Comparison of ENCODE assay signal across 14 cellular contexts in genomic region chr7:111920329-111920728, GRCh38.
DNase-seq lines count a peak whose midpoint lies in the region; ATAC-seq and TF ChIP-seq lines count a peak whose summit lies in the region.
"Had no signal": no experiment of that assay in that cellular context is flagged by ENCODE, and none has a peak within 500 bp of the region (broad histone marks: within the 10 kb centered on the region; RNA-seq: fewer than 3 reads in every experiment).

No MANE protein-coding gene starts in this region.

- H3K36me3 ChIP-seq in PC-3 (ENCODE audit: low read depth, low read length) (no peaks in the 10 kb centered on the region), mesodermal cell (ENCODE audit: control insufficient read depth, insufficient read depth, low read length) (peaks cover 10% of the 10 kb centered on the region), tibial nerve (no peaks in the 10 kb centered on the region)
- H3K36me3 ChIP-seq: BLaER1 had no signal

- CTCF ChIA-PET in PC-3 (lab: Charles Lee) = no interaction called here

- H4K20me1 ChIP-seq in PC-3 (ENCODE audit: low read length) = peaks cover 3% of the 10 kb centered on the region; the same call in 1 of the 2 replicates
- H4K20me1 ChIP-seq: BLaER1 had no signal

- H2AFZ ChIP-seq in PC-3 (ENCODE audit: low read length) = no peak overlapping the region
- H2AFZ ChIP-seq: GM23338 had no signal

- intact Hi-C loops in PC-3 (cut with micrococcal nuclease) = loop anchor here (1.0 to 10.0 kb wide), 2 partner anchors 11 to 494 kb away; no protein-coding TSS in a partner anchor

- WGBS in mesodermal cell (ENCODE audit: insufficient coverage in 2 of 2), 2 experiments = no CpG with 5 or more reads among the region's 1 CpG
- WGBS in tibial nerve, 2 donors = 88 to 95% methylated on average over 1 of the region's 1 CpG

- TF ChIP-seq CTCF in PC-3 (conservative IDR thresholded peaks at IDR 0.05; ENCODE audit: low read depth, low read length) (no peak), tibial nerve (IDR thresholded peaks at IDR 0.05) (no peak)

- DNase-seq in NCI-H146 (lab: John Stamatoyannopoulos, UW) (peak; percentile 2), NCI-H146 treated with DMSO at 0.1 percent for 48 hours (lab: John Stamatoyannopoulos, UW; ENCODE audit: unreplicated experiment) (no peak), PC-3 (peak; percentile 6), tibial nerve (ENCODE audit: low spot score in 2 of 2) (no peak), GM03348 (ENCODE audit: low spot score) (no peak)
- DNase-seq: Calu3; CD4-positive, alpha-beta memory T cell; DMS79 treated with DMSO at 0.1 percent for 48 hours; GF-D8 had no signal

- POLR2A ChIA-PET in PC-3 (lab: Charles Lee; ENCODE audit: unreplicated experiment) = interaction anchor here (0.6 kb wide), 1 partner anchor 155 kb away, joined by 4 read pairs; no protein-coding TSS in a partner anchor

- peak; percentile 44 for ATAC-seq in PC-3
- ATAC-seq in activated CD4-positive, CD25-positive, alpha-beta regulatory T cell treated with anti-CD3 and anti-CD28 coated beads, Interleukin-2, amount 50 U/mL, for 24 hours = no peak
- ATAC-seq: GM23338 had no signal

- no peaks in the 10 kb centered on the region for H3K79me2 ChIP-seq in PC-3 (ENCODE audit: low read length)

- no peaks in the 10 kb centered on the region for H3F3A ChIP-seq in PC-3 (ENCODE audit: low read length, unreplicated experiment)

- H3K4me3 ChIP-seq in PC-3 (ENCODE audit: low read length) = peak overlapping the region; percentile 46
- no peak overlapping the region for H3K4me3 ChIP-seq in mesodermal cell (ENCODE audit: extremely low read depth, insufficient read depth, low read length, poor library complexity, severe bottlenecking)
- H3K4me3 ChIP-seq in tibial nerve = no peak overlapping the region
- H3K4me3 ChIP-seq: BLaER1, GM23338 had no signal

- no peaks in the 10 kb centered on the region for H3K9me3 ChIP-seq in PC-3 (ENCODE audit: low read length)
- H3K9me3 ChIP-seq in mesodermal cell (ENCODE audit: control insufficient read depth, low read length) = no peaks in the 10 kb centered on the region
- no peaks in the 10 kb centered on the region for H3K9me3 ChIP-seq in tibial nerve
- H3K9me3 ChIP-seq: BLaER1 had no signal

- TF ChIP-seq EP300 in tibial nerve (IDR thresholded peaks at IDR 0.05) = no peak

- H3K27me3 ChIP-seq in PC-3 (ENCODE audit: low read length) = no peaks in the 10 kb centered on the region
- H3K27me3 ChIP-seq in tibial nerve = no peaks in the 10 kb centered on the region
- H3K27me3 ChIP-seq: BLaER1 had no signal

- peak overlapping the region; percentile 78 for H3K4me2 ChIP-seq in PC-3 (ENCODE audit: low read length)
- H3K4me2 ChIP-seq: BLaER1, GM23338 had no signal

- no peaks in the 10 kb centered on the region for H3K9me2 ChIP-seq in PC-3 (replicated peaks; ENCODE audit: low read length)

- no TSS peak for BruUV-seq in PC-3 (replicated peaks; lab: Mats Ljungman, UMichigan)

- TF ChIP-seq POLR2A in tibial nerve (IDR thresholded peaks at IDR 0.05) = no peak

- H3K27ac ChIP-seq in PC-3 (ENCODE audit: low read length) = peak overlapping the region; percentile 59
- H3K27ac ChIP-seq in mesodermal cell (ENCODE audit: low read depth, low read length, severe bottlenecking) = peak overlapping the region; percentile 77
- H3K27ac ChIP-seq in tibial nerve = no peak overlapping the region
- H3K27ac ChIP-seq: 22Rv1, BLaER1 had no signal

- H3K4me1 ChIP-seq in PC-3 (ENCODE audit: insufficient read depth, low read length) (peaks cover 26% of the 10 kb centered on the region), mesodermal cell (ENCODE audit: control insufficient read depth, insufficient read depth, low read length, poor library complexity, severe bottlenecking) (peaks cover 25% of the 10 kb centered on the region), tibial nerve (no peaks in the 10 kb centered on the region)

- H3K9ac ChIP-seq in PC-3 (ENCODE audit: low read length) = no peak overlapping the region
- H3K9ac ChIP-seq: BLaER1 had no signal

Comparison
In these comparisons a context has a peak if more than half of its experiments do, and no peak if none do; other contexts are left out.
1. DNase-seq: peak in NCI-H146 (single experiment) and PC-3 (single experiment); none in NCI-H146 treated with DMSO at 0.1 percent for 48 hours (single experiment), tibial nerve (0 of 2) and GM03348 (single experiment).
2. H3K27ac ChIP-seq: peak in PC-3 (single experiment) and mesodermal cell (single experiment); none in tibial nerve (0 of 4).